Comparison of ENCODE assay signal across 8 cellular contexts in the genomic region with DNA sequence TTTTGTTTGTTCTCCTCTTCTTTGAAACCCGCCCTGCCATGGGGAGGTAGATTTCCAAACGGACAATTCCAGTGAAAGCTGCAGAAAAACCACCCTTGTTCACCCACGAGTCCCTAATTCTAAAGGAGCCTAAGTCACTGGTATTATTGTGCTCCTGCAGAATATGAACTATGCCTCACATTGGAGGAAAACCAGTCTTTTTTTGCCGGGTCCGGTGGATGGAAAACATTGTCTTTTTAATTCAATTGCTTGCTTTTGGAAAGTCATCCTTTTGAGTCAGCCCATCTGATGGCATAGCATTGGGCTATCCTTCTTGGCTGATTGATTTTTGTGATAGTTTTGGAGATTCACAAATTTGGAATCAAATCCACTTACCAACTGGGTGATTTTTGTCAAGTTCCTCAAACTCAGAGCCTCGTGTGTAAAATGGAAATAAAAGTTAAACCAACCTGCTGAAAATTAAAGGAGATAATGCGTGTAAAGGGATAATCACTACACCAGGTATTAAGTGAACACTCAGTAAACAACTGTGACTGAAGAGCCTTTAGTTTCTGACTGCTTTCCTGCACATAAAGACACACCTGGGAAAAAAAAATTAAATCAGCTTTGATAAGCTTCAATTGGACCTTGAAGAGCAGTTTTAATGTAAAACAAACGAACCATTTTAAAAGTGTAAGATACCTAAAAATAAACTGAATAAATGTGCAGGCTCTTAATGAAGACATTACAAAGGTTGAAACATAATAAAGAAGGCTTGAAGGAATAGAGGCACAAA. TPM values are rescaled to one million over a fixed set of nuclear protein-coding genes. Genes with fewer than 3 reads are reported as not detected.
DNase-seq lines count a peak whose midpoint lies in the region; ATAC-seq and TF ChIP-seq lines count a peak whose summit lies in the region.

No MANE protein-coding gene starts in this region.

- peaks cover 0 to 4% of the 10 kb centered on the region in 2 donors for H3K4me1 ChIP-seq in ascending aorta
- peaks cover 35% of the 10 kb centered on the region for H3K4me1 ChIP-seq in mononuclear cell (ENCODE audit: insufficient read depth, low read length)

- peak overlapping the region; percentile 45 for H3K4me3 ChIP-seq in HFF-Myc (replicated peaks; ENCODE audit: low read depth, low read length)
- H3K4me3 ChIP-seq in ascending aorta, result peak overlapping the region; percentile 53 to 70
- peak overlapping the region; percentile 40 for H3K4me3 ChIP-seq in mononuclear cell (ENCODE audit: low read length)

- peaks cover 0 to 3% of the 10 kb centered on the region in 2 donors for H3K36me3 ChIP-seq in ascending aorta

- no peaks in the 10 kb centered on the region for H3K27me3 ChIP-seq in ascending aorta
- peaks cover 55% of the 10 kb centered on the region for H3K27me3 ChIP-seq in mononuclear cell (ENCODE audit: insufficient read depth, low read length)

- no peak for ATAC-seq in HG03521 (IDR thresholded peaks at IDR 0.05; ENCODE audit: unreplicated experiment)
- no peak for ATAC-seq in HG03457 (IDR thresholded peaks at IDR 0.05; ENCODE audit: unreplicated experiment)

- H3K27ac ChIP-seq in ascending aorta, result peak overlapping the region in 1 of 2 donors; percentile 17

- H3K9me3 ChIP-seq in ascending aorta, result no peaks in the 10 kb centered on the region
- no peaks in the 10 kb centered on the region for H3K9me3 ChIP-seq in mononuclear cell (ENCODE audit: low read depth, low read length)

- peak; percentile 1 for DNase-seq in ACHN
- no peak for DNase-seq in HFF-Myc (ENCODE audit: extremely low read depth, low read depth)
- DNase-seq in ascending aorta (ENCODE audit: low spot score in 2 of 2), result no peak
- no peak for DNase-seq in posterior cingulate gyrus
- DNase-seq in NAMALWA (ENCODE audit: low spot score), result no peak

- intact Hi-C loops in ascending aorta (cut with DNase I), result no loop called here
- intact Hi-C loops in posterior cingulate gyrus (cut with DNase I), result no loop called here

- in situ Hi-C loops in ACHN (cut with HindIII; ENCODE audit: low pct_ligation_motif_present, low pct_unique_long_range_greater_than_20kb, low sequenced_read_pairs), result no loop called here

- TF ChIP-seq CTCF in HFF-Myc (IDR thresholded peaks at IDR 0.05; ENCODE audit: low read depth, low read length, missing control alignments) (no peak), ascending aorta (IDR thresholded peaks at IDR 0.05) (no peak)

RNA-seq across cellular contexts. Expression of a gene that starts 0.8 kb away (rescaled TPM):
- total RNA-seq in ascending aorta, result not detected
- 0.94 TPM for total RNA-seq in mononuclear cell

RNA-seq across cellular contexts. Expression of a gene that starts 57.3 kb away (rescaled TPM):
- total RNA-seq in ascending aorta, result 3.7 TPM
- total RNA-seq in mononuclear cell, result 0.10 TPM
